ENCODE assay signal across 26 cellular contexts in the genomic region with DNA sequence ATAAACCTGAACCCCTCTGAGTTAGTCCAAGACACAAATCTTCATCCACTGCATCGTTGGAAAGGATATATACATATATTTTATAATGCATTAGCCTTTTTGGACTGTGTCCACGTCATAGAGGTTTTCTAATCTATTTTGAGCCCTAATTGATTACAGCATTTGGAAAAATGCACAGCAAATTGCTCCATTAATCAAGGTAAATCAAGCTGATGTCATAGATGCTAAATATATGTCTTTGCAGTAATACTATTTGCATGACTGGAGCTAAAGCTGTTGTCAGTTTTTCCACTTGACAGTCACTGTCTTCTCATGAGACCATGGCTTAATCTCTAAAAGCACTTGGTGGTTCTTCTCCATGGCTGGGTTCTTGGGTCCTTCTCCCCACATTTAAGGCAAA.
"Had no signal": no experiment of that assay in that cellular context is flagged by ENCODE, and none has a peak within 500 bp of the region (broad histone marks: within the 10 kb centered on the region; RNA-seq: fewer than 3 reads in every experiment).

No MANE protein-coding gene starts in this region.

- H3K4me1 ChIP-seq: colonic mucosa, gastroesophageal sphincter, heart left ventricle, left lung, parathyroid adenoma, suprapubic skin, transverse colon had no signal

- H3K4me3 ChIP-seq: colonic mucosa, gastroesophageal sphincter, heart left ventricle, hepatocyte, left lung, neural progenitor cell, smooth muscle cell, suprapubic skin, transverse colon had no signal

- H2AFZ ChIP-seq: hepatocyte, neural progenitor cell, parathyroid adenoma had no signal

- H3K9me3 ChIP-seq: colonic mucosa, gastroesophageal sphincter, heart left ventricle, left lung, suprapubic skin, transverse colon had no signal

- H3K79me2 ChIP-seq: hepatocyte, parathyroid adenoma had no signal

- DNase-seq: colonic mucosa; effector CD8-positive, alpha-beta T cell; endodermal cell; foreskin keratinocyte; heart left ventricle; left cardiac atrium; left lung; mesendoderm; midbrain; naive thymus-derived CD4-positive, alpha-beta T cell; stimulated activated CD4-positive, alpha-beta T cell treated with anti-CD3 and anti-CD28 coated beads, Interleukin-12 subunit alpha, Interleukin-12 subunit beta, amount 100 ng/mL, for 4 hours; stimulated activated CD4-positive, alpha-beta T cell treated with anti-CD3 and anti-CD28 coated beads, Interleukin-1b, Interleukin-23, amount 100 ng/mL, for 48 hours; stimulated activated CD4-positive, alpha-beta T cell treated with anti-CD3 and anti-CD28 coated beads, Interleukin-4, amount 100 ng/mL, for 1 hour; stimulated activated CD8-positive, alpha-beta memory T cell treated with anti-CD3 and anti-CD28 coated beads, Interleukin-4, amount 100 ng/mL, for 48 hours; stimulated activated naive CD4-positive, alpha-beta T cell; stimulated activated naive CD8-positive, alpha-beta T cell treated with anti-CD3 and anti-CD28 coated beads, Interleukin-15, amount 100 ng/mL, for 72 hours; transverse colon had no signal

- H3K27ac ChIP-seq: colonic mucosa, epithelial cell of prostate, foreskin keratinocyte, gastroesophageal sphincter, heart left ventricle, hepatocyte, left lung, neural progenitor cell, parathyroid adenoma, suprapubic skin, transverse colon had no signal

- ATAC-seq: esophagus mucosa; foreskin keratinocyte; gastroesophageal sphincter; heart left ventricle; left cardiac atrium; left lung; naive thymus-derived CD4-positive, alpha-beta T cell; sciatic nerve; stimulated activated naive CD8-positive, alpha-beta T cell treated with anti-CD3 and anti-CD28 coated beads, Interleukin-15, amount 100 ng/mL, for 72 hours had no signal

- H3K27me3 ChIP-seq: colonic mucosa, foreskin keratinocyte, gastroesophageal sphincter, hepatocyte, neural progenitor cell, transverse colon had no signal

- H3K36me3 ChIP-seq: colonic mucosa, gastroesophageal sphincter, heart left ventricle, left lung, neural progenitor cell, suprapubic skin, transverse colon had no signal

- H3K4me2 ChIP-seq: hepatocyte, neural progenitor cell, smooth muscle cell had no signal

- H3K9ac ChIP-seq: neural progenitor cell, parathyroid adenoma had no signal
